ENCODE assay signal across 25 cellular contexts in the genomic region with DNA sequence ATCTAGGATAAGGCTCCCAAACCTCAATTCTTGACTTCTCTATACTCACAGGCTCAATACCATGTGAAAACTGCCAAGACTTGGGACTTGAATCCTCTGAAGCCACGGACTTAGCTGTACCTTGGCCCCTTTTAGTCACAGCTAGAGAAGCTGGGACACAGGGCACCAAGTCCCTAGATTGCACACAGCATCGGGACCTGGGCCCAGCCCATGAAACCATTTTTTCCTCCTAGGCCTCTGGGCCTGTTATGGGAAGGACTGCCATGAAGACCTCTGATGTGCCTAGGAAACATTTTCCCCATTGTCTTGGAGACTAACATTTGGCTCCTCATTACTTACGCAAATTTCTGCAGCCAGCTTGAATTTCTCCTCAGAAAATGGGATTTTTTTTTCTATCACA.
"Had no signal": no experiment of that assay in that cellular context is flagged by ENCODE, and none has a peak within 500 bp of the region (broad histone marks: within the 10 kb centered on the region; RNA-seq: fewer than 3 reads in every experiment).

No MANE protein-coding gene starts in this region.

- H3K27me3 ChIP-seq: dorsolateral prefrontal cortex, esophagus muscularis mucosa, foreskin keratinocyte, gastroesophageal sphincter, heart left ventricle, hepatocyte, left lung had no signal

- ATAC-seq: effector memory CD8-positive, alpha-beta T cell; foreskin keratinocyte; gastroesophageal sphincter; heart left ventricle; left cardiac atrium; left lung; left ventricle myocardium superior; lower lobe of right lung; mucosa of descending colon; naive thymus-derived CD8-positive, alpha-beta T cell had no signal

- H3K4me3 ChIP-seq: coronary artery, dorsolateral prefrontal cortex, esophagus muscularis mucosa, gastroesophageal sphincter, heart left ventricle, hepatocyte, left lung, lower lobe of right lung, mucosa of descending colon had no signal

- H3K27ac Mint-ChIP-seq: effector memory CD8-positive, alpha-beta T cell; mesothelial cell of epicardium; naive B cell; naive thymus-derived CD8-positive, alpha-beta T cell had no signal

- H3K4me2 ChIP-seq: hepatocyte had no signal

- H3K4me3 Mint-ChIP-seq: effector memory CD8-positive, alpha-beta T cell; mesothelial cell of epicardium; naive B cell; naive thymus-derived CD8-positive, alpha-beta T cell had no signal

- H3K4me1 Mint-ChIP-seq: mesothelial cell of epicardium; naive B cell; naive thymus-derived CD8-positive, alpha-beta T cell had no signal

- H3K4me1 ChIP-seq: esophagus muscularis mucosa, foreskin keratinocyte, gastroesophageal sphincter, heart left ventricle, left lung, lower lobe of right lung had no signal

- DNase-seq: dermis blood vessel endothelial cell; dorsolateral prefrontal cortex; effector CD8-positive, alpha-beta T cell; effector memory CD8-positive, alpha-beta T cell; foreskin keratinocyte; heart left ventricle; hypothalamus; left cardiac atrium; left lung; left ventricle myocardium superior; lower lobe of right lung; mesenchymal stem cell; mucosa of descending colon; naive B cell; naive thymus-derived CD8-positive, alpha-beta T cell had no signal

- FAIRE-seq: colon, endothelial cell of umbilical vein, frontal cortex, islet of Langerhans, keratinocyte had no signal

- H3K36me3 Mint-ChIP-seq: naive B cell had no signal

- H3K27ac ChIP-seq: coronary artery, dorsolateral prefrontal cortex, esophagus muscularis mucosa, foreskin keratinocyte, gastroesophageal sphincter, heart left ventricle, hepatocyte, left lung, lower lobe of right lung had no signal

- H3K36me3 ChIP-seq: esophagus muscularis mucosa, gastroesophageal sphincter, heart left ventricle, left lung, lower lobe of right lung had no signal

- H3K27me3 Mint-ChIP-seq: effector memory CD8-positive, alpha-beta T cell; naive B cell; naive thymus-derived CD8-positive, alpha-beta T cell had no signal
